In the genomic region with DNA sequence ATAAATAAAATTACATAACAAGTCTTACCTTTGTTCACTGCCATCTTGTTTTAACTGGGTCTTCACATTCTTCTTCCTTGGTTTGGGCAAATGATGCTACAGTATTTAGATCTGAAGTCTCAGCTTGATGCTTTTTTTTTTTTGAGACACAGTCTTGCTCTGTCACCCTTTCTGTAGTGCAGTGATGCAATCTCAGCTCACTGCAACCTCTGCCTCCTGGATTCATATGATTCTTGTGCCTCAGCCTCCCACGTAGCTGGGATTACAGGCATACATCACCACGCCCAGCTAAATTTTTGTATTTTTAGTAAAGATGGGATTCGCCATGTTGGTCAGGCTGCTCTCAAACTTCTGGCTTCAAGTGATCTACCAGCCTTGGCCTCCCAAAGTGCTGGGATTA, we compare ENCODE assay signal across 16 cellular contexts.
"Had no signal": no experiment of that assay in that cellular context is flagged by ENCODE, and none has a peak within 500 bp of the region (broad histone marks: within the 10 kb centered on the region; RNA-seq: fewer than 3 reads in every experiment).

No MANE protein-coding gene starts in this region.

- H3K4me1 ChIP-seq: left lung, transverse colon had no signal

- H3K9me3 ChIP-seq: transverse colon had no signal

- ATAC-seq: activated CD4-positive, alpha-beta T cell treated with anti-CD3 and anti-CD28 coated beads for 36 hours; left lung; sciatic nerve had no signal

- H3K27ac ChIP-seq: cardiac muscle cell, coronary artery, left lung, transverse colon, VCaP had no signal

- H3K4me3 ChIP-seq: cardiac muscle cell, coronary artery, left lung, transverse colon had no signal

- DNase-seq: activated CD4-positive, alpha-beta memory T cell treated with anti-CD3 and anti-CD28 coated beads, Interleukin-2, amount 10 ng/mL, durations not matched to agents 7 days and 5 days; activated CD4-positive, alpha-beta T cell treated with anti-CD3 and anti-CD28 coated beads for 36 hours; activated gamma-delta T cell; activated T-cell treated with anti-CD3 and anti-CD28 coated beads, Interleukin-2, amount 50 U/mL, for 48 hours; effector memory CD4-positive, alpha-beta T cell; left lung; stimulated activated CD4-positive, alpha-beta T cell treated with anti-CD3 and anti-CD28 coated beads, Interleukin-12 subunit alpha, Interleukin-12 subunit beta, amount 100 ng/mL, for 4 hours; stimulated activated naive CD4-positive, alpha-beta T cell; substantia nigra; SW 1271; T-helper 9 cell; transverse colon had no signal

- H3K36me3 ChIP-seq: cardiac muscle cell, left lung, transverse colon had no signal

- H3K27me3 ChIP-seq: cardiac muscle cell, left lung, transverse colon had no signal
